14 cellular contexts compared by ENCODE assay signal in genomic region chr2:217666338-217666737, GRCh38.
DNase-seq lines count a peak whose midpoint lies in the region; ATAC-seq and TF ChIP-seq lines count a peak whose summit lies in the region.
"Had no signal": no experiment of that assay in that cellular context is flagged by ENCODE, and none has a peak within 500 bp of the region (broad histone marks: within the 10 kb centered on the region; RNA-seq: fewer than 3 reads in every experiment).

No MANE protein-coding gene starts in this region.

- dilution Hi-C loops in mammary epithelial cell (cut with HindIII; ENCODE audit: low sequenced_read_pairs), result no loop called here

- H3K36me3 ChIP-seq in HEK293 (ENCODE audit: control insufficient read depth in 2 of 2, insufficient read depth in 1 of 2, low read length in 2 of 2) (no peaks in the 10 kb centered on the region), mammary epithelial cell (ENCODE audit: insufficient read depth, low read length) (no peaks in the 10 kb centered on the region), prostate gland (no peaks in the 10 kb centered on the region)

- no peaks in the 10 kb centered on the region for H3K9me3 ChIP-seq in HEK293 (ENCODE audit: control insufficient read depth, insufficient read depth, low read depth, low read length)
- H3K9me3 ChIP-seq in mammary epithelial cell (replicated peaks; ENCODE audit: insufficient read depth, low read length), result no peaks in the 10 kb centered on the region
- no peaks in the 10 kb centered on the region for H3K9me3 ChIP-seq in prostate gland

- H3K79me2 ChIP-seq in mammary epithelial cell (ENCODE audit: insufficient read depth, low read length), result no peaks in the 10 kb centered on the region

- peaks cover 60% of the 10 kb centered on the region for H3K4me1 Mint-ChIP-seq in osteocyte (ENCODE audit: unreplicated experiment)

- H3K27me3 ChIP-seq in mammary epithelial cell (ENCODE audit: insufficient read depth, low read length) (peaks cover 4% of the 10 kb centered on the region), prostate gland (replicated peaks; ENCODE audit: insufficient read depth) (no peaks in the 10 kb centered on the region)

- no peaks in the 10 kb centered on the region for H4K20me1 ChIP-seq in mammary epithelial cell (ENCODE audit: insufficient read depth, low read length)

- H3K27ac Mint-ChIP-seq in osteocyte (ENCODE audit: unreplicated experiment), result peak overlapping the region; percentile 62
- H3K27ac Mint-ChIP-seq: activated T-cell treated with anti-CD3 and anti-CD28 coated beads, Interleukin-2, amount 50 U/mL, for 24 hours had no signal

- DNase-seq in GM03348 (ENCODE audit: low spot score) (peak; percentile 50), mammary epithelial cell (peak; percentile 37), osteocyte (ENCODE audit: extremely low spot score, unreplicated experiment) (no peak), prostate gland (ENCODE audit: low spot score) (no peak), NCI-H2171 treated with DMSO at 0.1 percent for 48 hours (lab: John Stamatoyannopoulos, UW) (no peak), DMS79 treated with DMSO at 0.1 percent for 48 hours (lab: John Stamatoyannopoulos, UW) (no peak)
- DNase-seq: activated T-cell treated with anti-CD3 and anti-CD28 coated beads, Interleukin-2, amount 50 U/mL, for 24 hours; NCI-H226; retina; stimulated activated CD4-positive, alpha-beta T cell treated with anti-CD3 and anti-CD28 coated beads, Interleukin-4, amount 100 ng/mL, for 1 hour; stimulated activated naive CD4-positive, alpha-beta T cell had no signal

- WGBS in mammary epithelial cell (ENCODE audit: low coverage, missing lambda C conversion rate), result 32% methylated on average over 2 of the region's 2 CpGs
- WGBS in prostate gland, result 78% methylated on average over 2 of the region's 2 CpGs

- no peaks in the 10 kb centered on the region for H3K27me3 Mint-ChIP-seq in osteocyte (ENCODE audit: unreplicated experiment)

- no peak overlapping the region for H2AFZ ChIP-seq in mammary epithelial cell (ENCODE audit: low read depth, low read length)

- no peak overlapping the region for H3K4me2 ChIP-seq in mammary epithelial cell (ENCODE audit: insufficient read depth, low read depth, low read length)

- H3K4me1 ChIP-seq in HEK293 (ENCODE audit: control insufficient read depth, insufficient read depth, low read length), result no peaks in the 10 kb centered on the region
- no peaks in the 10 kb centered on the region for H3K4me1 ChIP-seq in mammary epithelial cell (ENCODE audit: insufficient read depth, low read length)
- H3K4me1 ChIP-seq in prostate gland (replicated peaks), result no peaks in the 10 kb centered on the region

- CTCF ChIA-PET in HEK293 (lab: Yijun Ruan, JAX) (interaction anchor here (1.2 to 6.6 kb wide), 2 partner anchors 15 to 19 kb away, joined by 3 to 43 read pairs; no protein-coding TSS in a partner anchor), mammary epithelial cell (lab: Charles Lee; ENCODE audit: low non-redundant PET) (no interaction called here)

- H3K27ac ChIP-seq in HEK293 (ENCODE audit: extremely low read depth, low read depth, low read length), result no peak overlapping the region
- no peak overlapping the region for H3K27ac ChIP-seq in mammary epithelial cell (ENCODE audit: insufficient read depth, low read depth, low read length)
- H3K27ac ChIP-seq in prostate gland, result no peak overlapping the region

- no peak for TF ChIP-seq POLR2A in prostate gland (IDR thresholded peaks at IDR 0.05)

- no peak overlapping the region for H3K4me3 Mint-ChIP-seq in osteocyte (ENCODE audit: unreplicated experiment)
- H3K4me3 Mint-ChIP-seq: activated T-cell treated with anti-CD3 and anti-CD28 coated beads, Interleukin-2, amount 50 U/mL, for 24 hours had no signal

- no peak overlapping the region for H3K9ac ChIP-seq in mammary epithelial cell (ENCODE audit: insufficient read depth, low read length)

- H3K4me3 ChIP-seq in HEK293 (ENCODE audit: low read depth, low read length) (no peak overlapping the region), mammary epithelial cell (replicated peaks in 1 of 3; ENCODE audit: insufficient read depth in 1 of 3, low read depth in 2 of 3, low read length in 3 of 3) (no peak overlapping the region), prostate gland (no peak overlapping the region)

- BruUV-seq in mammary epithelial cell (replicated peaks; lab: Mats Ljungman, UMichigan), result no TSS peak

- in situ Hi-C loops in mammary epithelial cell (cut with MboI; ENCODE audit: low sequenced_read_pairs in 2 of 2), result no loop called here

- POLR2A ChIA-PET in HEK293 (lab: Yijun Ruan, JAX), result no interaction called here

- ATAC-seq in HG03442 (IDR thresholded peaks at IDR 0.05; ENCODE audit: unreplicated experiment), result no peak
- ATAC-seq: HCT116 had no signal

- peaks cover 3% of the 10 kb centered on the region for H3K36me3 Mint-ChIP-seq in osteocyte (ENCODE audit: unreplicated experiment)

- TF ChIP-seq CTCF in HEK293 (tag by site-specific recombination; IDR thresholded peaks at IDR 0.05) (no peak), mammary epithelial cell (conservative IDR thresholded peaks at IDR 0.05 in 1 of 2, IDR thresholded peaks at IDR 0.05 in 1 of 2; ENCODE audit: extremely low read depth in 1 of 2, insufficient read depth in 1 of 2, low read depth in 1 of 2, low read length in 2 of 2) (no peak), osteocyte (IDR thresholded peaks at IDR 0.05) (no peak), prostate gland (IDR thresholded peaks at IDR 0.05) (no peak)

- H3K9me3 Mint-ChIP-seq in osteocyte (ENCODE audit: unreplicated experiment), result peaks cover 5% of the 10 kb centered on the region
- H3K9me3 Mint-ChIP-seq: activated T-cell treated with anti-CD3 and anti-CD28 coated beads, Interleukin-2, amount 50 U/mL, for 24 hours had no signal

- intact Hi-C loops in mammary epithelial cell (cut with micrococcal nuclease) (no loop called here), prostate gland (cut with DNase I) (no loop called here)

TF ChIP-seq in HEK293, 187 proteins besides CTCF, POLR2A, EP300 and RAD21:
- TF ChIP-seq ZNF549 (tag by site-specific recombination; IDR thresholded peaks at IDR 0.05) (no peak), ZNF335 (tag by site-specific recombination; conservative IDR thresholded peaks at IDR 0.05) (0 out of 2 replicates have a peak, but pooled peaks have one; percentile 22), ZNF501 (tag by site-specific recombination; IDR thresholded peaks at IDR 0.05) (no peak), ZNF629 (tag by site-specific recombination; IDR thresholded peaks at IDR 0.05) (no peak), BCL11A (tag by site-specific recombination; IDR thresholded peaks at IDR 0.05; ENCODE audit: low read depth) (no peak), ZFP41 (tag by site-specific recombination; IDR thresholded peaks at IDR 0.05; ENCODE audit: borderline replicate concordance) (no peak), REST (tag by site-specific recombination; IDR thresholded peaks at IDR 0.05) (no peak), OVOL3 (tag by site-specific recombination; IDR thresholded peaks at IDR 0.05) (no peak), ZNF248 (tag by site-specific recombination; IDR thresholded peaks at IDR 0.05) (no peak)
TF ChIP-seq in HEK293: peak in this region for 1.

Comparison
In these comparisons a context has a peak if more than half of its experiments do, and no peak if none do; other contexts are left out.
1. DNase-seq: peak in GM03348 (single experiment) and mammary epithelial cell (single experiment); none in osteocyte (single experiment), prostate gland (single experiment), NCI-H2171 treated with DMSO at 0.1 percent for 48 hours (single experiment) and DMS79 treated with DMSO at 0.1 percent for 48 hours (single experiment).